ENCODE assay signal across 18 cellular contexts in genomic region chr7:150660939-150661613, GRCh38. TPM values are rescaled to one million over a fixed set of nuclear protein-coding genes. Genes with fewer than 3 reads are reported as not detected.
"Had no signal": no experiment of that assay in that cellular context is flagged by ENCODE, and none has a peak within 500 bp of the region (broad histone marks: within the 10 kb centered on the region; RNA-seq: fewer than 3 reads in every experiment).

No MANE protein-coding gene starts in this region.

- H3K27me3 ChIP-seq: body of pancreas, gastroesophageal sphincter, ovary, tibial artery, vagina had no signal

- H3K4me1 Mint-ChIP-seq: neural crest cell had no signal

- H3K36me3 ChIP-seq: gastroesophageal sphincter, ovary, tibial artery, vagina had no signal

- H3K27ac ChIP-seq: body of pancreas, gastroesophageal sphincter, ovary, tibial artery, vagina had no signal

- H3K4me3 Mint-ChIP-seq: neural crest cell had no signal

- H3K4me1 ChIP-seq: gastroesophageal sphincter, tibial artery, vagina had no signal

- DNase-seq: activated CD4-positive, alpha-beta T cell treated with anti-CD3 and anti-CD28 coated beads for 1 hour; activated T-cell treated with anti-CD3 and anti-CD28 coated beads, Interleukin-2, amount 50 U/mL, for 1 hour; body of pancreas; central memory CD4-positive, alpha-beta T cell; cortex of kidney; effector memory CD4-positive, alpha-beta T cell; left ventricle myocardium superior; mesenchymal stem cell; ovary; stimulated activated CD4-positive, alpha-beta T cell treated with anti-CD3 and anti-CD28 coated beads, Interleukin-15, amount 100 ng/mL, for 24 hours; T-helper 9 cell; tibial artery had no signal

- H3K4me3 ChIP-seq: body of pancreas, gastroesophageal sphincter, ovary, tibial artery, vagina had no signal

- ATAC-seq: body of pancreas, gastroesophageal sphincter, left ventricle myocardium superior had no signal

- H3K9me3 ChIP-seq: ovary, tibial artery, vagina had no signal

RNA-seq across cellular contexts. Expression of gene GIMAP2, which starts 24.4 kb away (rescaled TPM):
- total RNA-seq: neural crest cell had no signal

RNA-seq across cellular contexts. Expression of gene GIMAP6, which starts 28.9 kb away (rescaled TPM):
- total RNA-seq: kidney epithelial cell, neural crest cell had no signal
- polyA plus RNA-seq: fibroblast of lung had no signal

RNA-seq across cellular contexts. Expression of gene GIMAP1, which starts 55.3 kb away (rescaled TPM):
- total RNA-seq: kidney epithelial cell, neural crest cell, renal cortical epithelial cell had no signal
